In the genomic region with DNA sequence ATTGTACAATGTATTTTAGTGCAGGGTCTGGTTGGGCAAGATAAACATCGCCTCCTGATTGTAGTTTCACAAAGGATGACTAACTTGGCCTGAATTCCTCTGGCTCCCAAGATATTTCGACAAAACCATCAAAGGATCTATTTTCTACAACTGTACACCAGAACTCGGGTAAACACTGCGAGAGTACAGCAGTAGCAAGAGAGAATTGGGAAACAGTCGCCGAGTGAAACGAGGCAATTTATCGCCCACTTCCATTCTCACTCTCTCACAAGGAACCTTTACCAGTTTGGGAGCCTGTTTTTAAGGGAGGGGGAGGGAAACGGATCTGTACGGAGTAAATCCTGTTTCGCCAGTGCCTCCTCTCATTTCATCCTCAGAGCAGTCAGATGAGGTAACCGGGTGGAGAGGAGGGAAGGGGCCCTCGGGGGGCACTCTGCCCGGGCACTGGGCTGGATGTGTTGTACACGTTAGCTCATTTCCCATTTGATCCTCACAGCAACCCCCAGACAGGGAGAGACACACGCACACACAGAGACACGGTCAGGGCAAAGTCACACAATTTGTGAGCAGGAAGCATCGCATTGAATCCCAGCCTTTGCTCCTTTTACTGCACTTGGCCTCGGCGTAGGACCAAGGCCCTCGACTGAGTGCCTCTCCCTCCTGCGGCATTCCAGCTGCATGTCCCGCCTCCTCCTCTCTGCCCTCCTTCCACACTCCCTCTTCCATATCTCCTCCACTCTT, we compare ENCODE assay signal across 8 cellular contexts.
DNase-seq lines count a peak whose midpoint lies in the region; ATAC-seq and TF ChIP-seq lines count a peak whose summit lies in the region.

No MANE protein-coding gene starts in this region.

- H3K36me3 ChIP-seq in brain microvascular endothelial cell (replicated peaks) (no peaks in the 10 kb centered on the region), thyroid gland (no peaks in the 10 kb centered on the region)

- H3K4me1 ChIP-seq in thyroid gland: peaks cover 0 to 12% of the 10 kb centered on the region in 2 donors

- intact Hi-C loops in thyroid gland (cut with DNase I): no loop called here

- H3K27me3 Mint-ChIP-seq in activated CD8-positive, alpha-beta memory T cell treated with anti-CD3 and anti-CD28 coated beads, Interleukin-2, amount 10 ng/mL, durations not matched to agents 7 days and 5 days: peaks cover 16% of the 10 kb centered on the region

- TF ChIP-seq POLR2A in thyroid gland (IDR thresholded peaks at IDR 0.05): no peak

- peaks cover 24% of the 10 kb centered on the region for H3K4me1 Mint-ChIP-seq in activated CD8-positive, alpha-beta memory T cell treated with anti-CD3 and anti-CD28 coated beads, Interleukin-2, amount 10 ng/mL, durations not matched to agents 7 days and 5 days

- H3K9me3 Mint-ChIP-seq in activated CD8-positive, alpha-beta memory T cell treated with anti-CD3 and anti-CD28 coated beads, Interleukin-2, amount 10 ng/mL, durations not matched to agents 7 days and 5 days (ENCODE audit: low read depth): no peaks in the 10 kb centered on the region

- DNase-seq in activated CD8-positive, alpha-beta memory T cell treated with anti-CD3 and anti-CD28 coated beads, Interleukin-2, amount 10 ng/mL, durations not matched to agents 7 days and 5 days: no peak
- no peak for DNase-seq in activated CD8-positive, alpha-beta memory T cell treated with anti-CD3 and anti-CD28 coated beads, Interleukin-2, amount 50 U/mL, for 48 hours
- DNase-seq in brain microvascular endothelial cell (peak; percentile 89), thyroid gland (peak; percentile 26 to 38), NCI-H2029 (lab: John Stamatoyannopoulos, UW) (no peak), NCI-H524 (lab: John Stamatoyannopoulos, UW) (no peak)

- H3K27ac ChIP-seq in brain microvascular endothelial cell: peak overlapping the region; percentile 82
- H3K27ac ChIP-seq in layer of hippocampus (ENCODE audit: low read depth, low read length): peak overlapping the region; percentile 10
- no peak overlapping the region for H3K27ac ChIP-seq in thyroid gland

- peak overlapping the region; percentile 42 for H3K27ac Mint-ChIP-seq in activated CD8-positive, alpha-beta memory T cell treated with anti-CD3 and anti-CD28 coated beads, Interleukin-2, amount 10 ng/mL, durations not matched to agents 7 days and 5 days

- H3K27me3 ChIP-seq in brain microvascular endothelial cell (replicated peaks): no peaks in the 10 kb centered on the region
- H3K27me3 ChIP-seq in layer of hippocampus (ENCODE audit: control insufficient read depth, insufficient read depth, low read length): no peaks in the 10 kb centered on the region
- no peaks in the 10 kb centered on the region for H3K27me3 ChIP-seq in thyroid gland

- TF ChIP-seq CTCF in brain microvascular endothelial cell (IDR thresholded peaks at IDR 0.05; ENCODE audit: low read depth, low read length, missing control alignments) (no peak), thyroid gland (IDR thresholded peaks at IDR 0.05) (no peak)

- no peak overlapping the region for H3K4me3 Mint-ChIP-seq in activated CD8-positive, alpha-beta memory T cell treated with anti-CD3 and anti-CD28 coated beads, Interleukin-2, amount 10 ng/mL, durations not matched to agents 7 days and 5 days

- ATAC-seq in activated CD8-positive, alpha-beta memory T cell treated with anti-CD3 and anti-CD28 coated beads, Interleukin-2, amount 10 ng/mL, durations not matched to agents 7 days and 5 days: no peak
- ATAC-seq in GM19035 (IDR thresholded peaks at IDR 0.05; ENCODE audit: unreplicated experiment): no peak

- no peaks in the 10 kb centered on the region for H3K9me3 ChIP-seq in thyroid gland

- WGBS in thyroid gland, 2 donors: 60 to 61% methylated on average over 23 of the region's 23 CpGs

- CTCF ChIA-PET in activated CD8-positive, alpha-beta memory T cell treated with anti-CD3 and anti-CD28 coated beads, Interleukin-2, amount 10 ng/mL, durations not matched to agents 7 days and 5 days (lab: Charles Lee): no interaction called here

- peaks cover 1% of the 10 kb centered on the region for H3K36me3 Mint-ChIP-seq in activated CD8-positive, alpha-beta memory T cell treated with anti-CD3 and anti-CD28 coated beads, Interleukin-2, amount 10 ng/mL, durations not matched to agents 7 days and 5 days

- in situ Hi-C loops in brain microvascular endothelial cell (cut with HindIII; ENCODE audit: low pct_ligation_motif_present, low sequenced_read_pairs): no loop called here

- H3K4me3 ChIP-seq in brain microvascular endothelial cell (ENCODE audit: low read depth, low read length): peak overlapping the region; percentile 35
- H3K4me3 ChIP-seq in thyroid gland (replicated peaks in 1 of 3): no peak overlapping the region

Comparison
In these comparisons a context has a peak if more than half of its experiments do, and no peak if none do; other contexts are left out.
1. DNase-seq: peak in brain microvascular endothelial cell (single experiment) and thyroid gland (2 of 2); none in activated CD8-positive, alpha-beta memory T cell treated with anti-CD3 and anti-CD28 coated beads, Interleukin-2, amount 10 ng/mL, durations not matched to agents 7 days and 5 days (single experiment), activated CD8-positive, alpha-beta memory T cell treated with anti-CD3 and anti-CD28 coated beads, Interleukin-2, amount 50 U/mL, for 48 hours (single experiment), NCI-H2029 (single experiment) and NCI-H524 (0 of 2).
2. H3K27ac ChIP-seq: peak in brain microvascular endothelial cell (single experiment) and layer of hippocampus (single experiment); none in thyroid gland (0 of 3).